In the genomic region with DNA sequence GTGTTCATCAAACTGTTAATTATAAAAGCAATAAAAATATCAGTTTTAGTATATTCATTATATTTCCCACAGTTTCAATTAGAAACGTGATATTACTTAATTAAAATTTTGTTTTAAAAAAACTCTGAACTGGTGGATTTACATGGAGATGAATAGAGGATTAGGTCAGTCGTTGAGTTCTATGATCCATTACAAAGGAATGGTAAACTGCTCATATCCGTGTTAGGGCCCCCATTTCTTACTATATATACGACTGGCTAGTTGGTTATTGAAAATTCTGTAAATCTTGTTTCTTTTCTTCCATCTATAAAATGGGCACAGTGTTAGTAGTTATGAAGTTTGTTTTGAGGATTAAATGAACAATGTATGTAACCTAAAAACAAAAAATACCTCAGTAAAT, we compare ENCODE assay signal across 18 cellular contexts. TPM values are rescaled to one million over a fixed set of nuclear protein-coding genes. Genes with fewer than 3 reads are reported as not detected.
DNase-seq lines count a peak whose midpoint lies in the region; FAIRE-seq and TF ChIP-seq lines count a peak whose summit lies in the region.
"Had no signal": no experiment of that assay in that cellular context is flagged by ENCODE, and none has a peak within 500 bp of the region (broad histone marks: within the 10 kb centered on the region; RNA-seq: fewer than 3 reads in every experiment).

No MANE protein-coding gene starts in this region.

- H3K27me3 ChIP-seq in smooth muscle cell (ENCODE audit: low read depth) (no peaks in the 10 kb centered on the region), HAP-1 (ENCODE audit: low read depth) (no peaks in the 10 kb centered on the region)

- H3K4me2 ChIP-seq in smooth muscle cell = peak overlapping the region; percentile 22

- H3K4me1 ChIP-seq in smooth muscle cell (ENCODE audit: low read depth) (peaks cover 69% of the 10 kb centered on the region), HAP-1 (peaks cover 22% of the 10 kb centered on the region)

- H3K9me3 ChIP-seq in smooth muscle cell (replicated peaks; ENCODE audit: low read depth) (no peaks in the 10 kb centered on the region), HAP-1 (no peaks in the 10 kb centered on the region)

- H3K27ac ChIP-seq in smooth muscle cell (ENCODE audit: low read depth) = peak overlapping the region; percentile 49
- H3K27ac ChIP-seq: SK-N-MC had no signal

- DNase-seq in RKO (ENCODE audit: low spot score) = peak; percentile 63
- DNase-seq in smooth muscle cell (lab: John Stamatoyannopoulos, UW; ENCODE audit: unreplicated experiment) = no peak
- DNase-seq in HAP-1 (ENCODE audit: low spot score in 2 of 2) = no peak
- no peak for DNase-seq in NCI-H2171 treated with DMSO at 0.1 percent for 48 hours (lab: John Stamatoyannopoulos, UW)
- no peak for DNase-seq in HT-29 (ENCODE audit: low spot score)
- DNase-seq: ACHN; COR-L47; KBM-7; NCI-H1105 treated with DMSO at 0.1 percent for 48 hours; NCI-H1694 treated with DMSO at 0.1 percent for 48 hours; NCI-H510A; NCI-H748 treated with DMSO at 0.1 percent for 48 hours; NK-92 treated with Interleukin-12 subunit alpha and Interleukin-12 subunit beta, amount 100 ng/mL, for 24 hours; SHP77 had no signal

- no peak for TF ChIP-seq CTCF in smooth muscle cell (IDR thresholded peaks at IDR 0.05; ENCODE audit: borderline replicate concordance, insufficient read depth, poor library complexity, severe bottlenecking)

- H3K36me3 ChIP-seq in smooth muscle cell (ENCODE audit: low read depth) (no peaks in the 10 kb centered on the region), HAP-1 (replicated peaks) (no peaks in the 10 kb centered on the region)

- peak; percentile 66 for FAIRE-seq in G401.6 (lab: Jason Lieb, UNC)
- peak; percentile 47 for FAIRE-seq in islet of Langerhans (lab: Jason Lieb, UNC)
- FAIRE-seq: RCC 7860 had no signal

- no peak overlapping the region for H3K9ac ChIP-seq in smooth muscle cell (ENCODE audit: low read depth)

- in situ Hi-C loops in HAP-1 (cut with MboI; ENCODE audit: low sequenced_read_pairs) = no loop called here

- no peak overlapping the region for H2AFZ ChIP-seq in smooth muscle cell (ENCODE audit: low read depth)

- peaks cover 86% of the 10 kb centered on the region for H4K20me1 ChIP-seq in smooth muscle cell (ENCODE audit: low read depth)

- H3F3A ChIP-seq in smooth muscle cell (ENCODE audit: low read depth) = no peaks in the 10 kb centered on the region

- H3K4me3 ChIP-seq in smooth muscle cell (no peak overlapping the region), HAP-1 (no peak overlapping the region)
- H3K4me3 ChIP-seq: SK-N-MC had no signal

- peaks cover 100% of the 10 kb centered on the region for H3K79me2 ChIP-seq in smooth muscle cell (ENCODE audit: low read depth)

- WGBS in smooth muscle cell (ENCODE audit: low lambda C conversion rate) = 37% methylated on average over 4 of the region's 4 CpGs

RNA-seq across cellular contexts. Expression of a gene that starts 41.3 kb away (rescaled TPM):
- 90.2 and 169 TPM in 2 replicates for total RNA-seq in smooth muscle cell
- polyA plus RNA-seq in smooth muscle cell = 21.6 and 23.8 TPM in 2 replicates
- total RNA-seq in HT-29 (2014; rRNA removed; shearing (Covaris generic)) = 8.0 and 11.5 TPM in 2 replicates
